Comparison of ENCODE assay signal across 20 cellular contexts in genomic region chr5:17067657-17068392, GRCh38.
DNase-seq lines count a peak whose midpoint lies in the region; ATAC-seq and TF ChIP-seq lines count a peak whose summit lies in the region.
"Had no signal": no experiment of that assay in that cellular context is flagged by ENCODE, and none has a peak within 500 bp of the region (broad histone marks: within the 10 kb centered on the region; RNA-seq: fewer than 3 reads in every experiment).

No MANE protein-coding gene starts in this region.

- H3K27me3 Mint-ChIP-seq in GM23338 (ENCODE audit: insufficient read depth, low read depth, poor library complexity) (no peaks in the 10 kb centered on the region), endodermal cell (ENCODE audit: insufficient read depth) (no peaks in the 10 kb centered on the region), nephron (ENCODE audit: low read depth) (peaks cover 4% of the 10 kb centered on the region)
- H3K27me3 Mint-ChIP-seq: B cell had no signal

- H3K79me2 ChIP-seq in GM23338 (replicated peaks; ENCODE audit: insufficient read depth) (no peaks in the 10 kb centered on the region), PC-3 (ENCODE audit: low read length) (no peaks in the 10 kb centered on the region)

- DNase-seq in GM23338 (ENCODE audit: low spot score), result no peak
- DNase-seq in PC-3, result peak; percentile 90
- no peak for DNase-seq in endodermal cell
- no peak for DNase-seq in heart right ventricle
- no peak for DNase-seq in NCI-H1436 (lab: John Stamatoyannopoulos, UW)
- DNase-seq in superior temporal gyrus (ENCODE audit: extremely low spot score), result no peak
- DNase-seq: 8988T; CD8-positive, alpha-beta T cell; DMS 273 treated with DMSO at 0.1 percent for 48 hours; DMS53; DND-41; EL; GOT3; H7 had no signal

- H3K36me3 Mint-ChIP-seq in GM23338 (ENCODE audit: low read depth) (no peaks in the 10 kb centered on the region), endodermal cell (ENCODE audit: low read depth) (no peaks in the 10 kb centered on the region), nephron (ENCODE audit: low read depth) (no peaks in the 10 kb centered on the region)
- H3K36me3 Mint-ChIP-seq: CD8-positive, alpha-beta T cell had no signal

- no peaks in the 10 kb centered on the region for H3K36me3 ChIP-seq in GM23338 (ENCODE audit: insufficient read depth)
- H3K36me3 ChIP-seq in PC-3 (ENCODE audit: low read depth, low read length), result no peaks in the 10 kb centered on the region
- H3K36me3 ChIP-seq in endodermal cell (ENCODE audit: control insufficient read depth, insufficient read depth, low read length), result no peaks in the 10 kb centered on the region
- no peaks in the 10 kb centered on the region for H3K36me3 ChIP-seq in heart right ventricle
- H3K36me3 ChIP-seq: BLaER1 treated with 17β-estradiol and CSF1 and Interleukin-3, amounts not matched to agents 10 nM and 100 nM had no signal

- ATAC-seq in GM23338 (peak; percentile 53), PC-3 (peak; percentile 87), heart right ventricle (no peak), GM18520 (IDR thresholded peaks at IDR 0.05; ENCODE audit: unreplicated experiment) (no peak)
- ATAC-seq: CD8-positive, alpha-beta T cell; GM12878; HCT116 had no signal

- H4K20me1 ChIP-seq in GM23338 (replicated peaks; ENCODE audit: insufficient read depth) (no peaks in the 10 kb centered on the region), PC-3 (ENCODE audit: low read length) (no peaks in the 10 kb centered on the region)
- H4K20me1 ChIP-seq: BLaER1 treated with 17β-estradiol and CSF1 and Interleukin-3, amounts not matched to agents 10 nM and 100 nM had no signal

- CTCF ChIA-PET in PC-3 (lab: Charles Lee), result interaction anchor here (0.6 to 1.0 kb wide), 3 partner anchors 65 to 276 kb away, joined by 5 to 9 read pairs (median 7); no protein-coding TSS in a partner anchor

- H3K4me1 Mint-ChIP-seq in GM23338 (peaks cover 8% of the 10 kb centered on the region; the same call in 2 of the 3 replicates), endodermal cell (peaks cover 29% of the 10 kb centered on the region), nephron (peaks cover 48% of the 10 kb centered on the region)
- H3K4me1 Mint-ChIP-seq: B cell had no signal

- H3K4me2 ChIP-seq in GM23338, result no peak overlapping the region
- peak overlapping the region; percentile 12 for H3K4me2 ChIP-seq in PC-3 (ENCODE audit: low read length)
- H3K4me2 ChIP-seq: BLaER1 treated with 17β-estradiol and CSF1 and Interleukin-3, amounts not matched to agents 10 nM and 100 nM had no signal

- POLR2A ChIA-PET in PC-3 (lab: Charles Lee; ENCODE audit: unreplicated experiment), result interaction anchor here (0.6 kb wide), 2 partner anchors 23 to 86 kb away, joined by 17 to 33 read pairs; no protein-coding TSS in a partner anchor

- 0 out of 3 replicates have a peak, but pooled peaks cover 1% of the 10 kb centered on the region for H3K9me3 Mint-ChIP-seq in GM23338
- peaks cover 2% of the 10 kb centered on the region for H3K9me3 Mint-ChIP-seq in endodermal cell
- H3K9me3 Mint-ChIP-seq in nephron, result no peaks in the 10 kb centered on the region

- no peaks in the 10 kb centered on the region for H3F3A ChIP-seq in GM23338 (replicated peaks; ENCODE audit: low read depth)
- no peaks in the 10 kb centered on the region for H3F3A ChIP-seq in PC-3 (ENCODE audit: low read length, unreplicated experiment)

- H2AFZ ChIP-seq in GM23338, result no peak overlapping the region
- no peak overlapping the region for H2AFZ ChIP-seq in PC-3 (ENCODE audit: low read length)

- H3K4me1 ChIP-seq in GM23338 (ENCODE audit: insufficient read depth) (peaks cover 12% of the 10 kb centered on the region; the same call in 1 of the 2 replicates), PC-3 (ENCODE audit: insufficient read depth, low read length) (peaks cover 27% of the 10 kb centered on the region), endodermal cell (ENCODE audit: control insufficient read depth, insufficient read depth, low read length) (peaks cover 8% of the 10 kb centered on the region), heart right ventricle (peaks cover 0 to 26% (median 10%) of the 10 kb centered on the region in 9 donors)
- H3K4me1 ChIP-seq: BLaER1 treated with 17β-estradiol and CSF1 and Interleukin-3, amounts not matched to agents 10 nM and 100 nM had no signal

- H3K9me3 ChIP-seq in PC-3 (ENCODE audit: low read length) (no peaks in the 10 kb centered on the region), endodermal cell (ENCODE audit: control insufficient read depth, low read length) (no peaks in the 10 kb centered on the region), heart right ventricle (no peaks in the 10 kb centered on the region)

- H3K9ac ChIP-seq in PC-3 (ENCODE audit: low read length), result peak overlapping the region; percentile 10; the same call in 1 of the 2 replicates
- no peak overlapping the region for H3K9ac ChIP-seq in endodermal cell (ENCODE audit: extremely low read depth, low read length, poor library complexity, severe bottlenecking)
- H3K9ac ChIP-seq: BLaER1 treated with 17β-estradiol and CSF1 and Interleukin-3, amounts not matched to agents 10 nM and 100 nM had no signal

- H3K27ac ChIP-seq in GM23338 (ENCODE audit: low read depth) (no peak overlapping the region; the same call in 1 of the 2 replicates), PC-3 (ENCODE audit: low read length) (peak overlapping the region; percentile 50), endodermal cell (ENCODE audit: low read depth, low read length) (no peak overlapping the region), heart right ventricle (no peak overlapping the region)
- H3K27ac ChIP-seq: BLaER1 treated with 17β-estradiol and CSF1 and Interleukin-3, amounts not matched to agents 10 nM and 100 nM had no signal

- H3K9me2 ChIP-seq in GM23338 (ENCODE audit: insufficient read depth) (0 out of 2 replicates have a peak, but pooled peaks cover 3% of the 10 kb centered on the region), PC-3 (replicated peaks; ENCODE audit: low read length) (no peaks in the 10 kb centered on the region)

- H3K4me3 ChIP-seq in GM23338 (no peak overlapping the region), PC-3 (ENCODE audit: low read length) (no peak overlapping the region), endodermal cell (ENCODE audit: low read length) (peak overlapping the region; percentile 17), heart right ventricle (no peak overlapping the region)
- H3K4me3 ChIP-seq: BLaER1 treated with 17β-estradiol and CSF1 and Interleukin-3, amounts not matched to agents 10 nM and 100 nM; GM12878 had no signal

- TF ChIP-seq CTCF in GM23338 (conservative IDR thresholded peaks at IDR 0.05; ENCODE audit: low read depth in 2 of 2) (no peak), PC-3 (conservative IDR thresholded peaks at IDR 0.05; ENCODE audit: low read depth, low read length) (no peak), endodermal cell (conservative IDR thresholded peaks at IDR 0.05) (no peak), nephron (IDR thresholded peaks at IDR 0.05; ENCODE audit: unreplicated experiment in 3 of 3) (no peak), heart right ventricle (IDR thresholded peaks at IDR 0.05) (no peak)

- no peak overlapping the region for H3K4me3 Mint-ChIP-seq in GM23338
- no peak overlapping the region for H3K4me3 Mint-ChIP-seq in endodermal cell
- H3K4me3 Mint-ChIP-seq in nephron, result no peak overlapping the region
- H3K4me3 Mint-ChIP-seq: B cell; CD8-positive, alpha-beta T cell had no signal

- 90 to 93% methylated on average over 3 to 8 of the region's 8 CpGs for WGBS in endodermal cell (ENCODE audit: insufficient coverage in 1 of 2, insufficient read length in 1 of 2), 2 experiments
- WGBS in heart right ventricle, 2 donors, result 91 to 94% methylated on average over 8 of the region's 8 CpGs

- H3K27ac Mint-ChIP-seq in GM23338, result no peak overlapping the region
- peak overlapping the region; percentile 15 for H3K27ac Mint-ChIP-seq in endodermal cell
- H3K27ac Mint-ChIP-seq in nephron, result peak overlapping the region in 2 of 3 experiments; percentile 6 to 12
- H3K27ac Mint-ChIP-seq: B cell; CD8-positive, alpha-beta T cell had no signal

- H3K27me3 ChIP-seq in GM23338 (ENCODE audit: insufficient read depth) (no peaks in the 10 kb centered on the region), PC-3 (ENCODE audit: low read length) (no peaks in the 10 kb centered on the region), endodermal cell (ENCODE audit: control insufficient read depth, insufficient read depth, low read length, poor library complexity, severe bottlenecking) (no peaks in the 10 kb centered on the region), heart right ventricle (no peaks in the 10 kb centered on the region)
- H3K27me3 ChIP-seq: BLaER1 treated with 17β-estradiol and CSF1 and Interleukin-3, amounts not matched to agents 10 nM and 100 nM had no signal

- no TSS peak for BruUV-seq in PC-3 (replicated peaks; lab: Mats Ljungman, UMichigan)

- intact Hi-C loops in PC-3 (cut with micrococcal nuclease) (no loop called here), heart right ventricle (cut with DNase I) (no loop called here)

TF ChIP-seq in GM23338, 12 proteins besides CTCF, POLR2A, EP300 and RAD21 (continues in another document):
- TF ChIP-seq ETS1 (IDR thresholded peaks at IDR 0.05) (no peak), POLR2AphosphoS5 (IDR thresholded peaks at IDR 0.05; ENCODE audit: low read depth) (no peak), ZNF331 (CRISPR knock-in tag; IDR thresholded peaks at IDR 0.05; ENCODE audit: low read depth) (no peak), NANOG (IDR thresholded peaks at IDR 0.05; ENCODE audit: borderline replicate concordance) (no peak), STAT1 (IDR thresholded peaks at IDR 0.05; ENCODE audit: unreplicated experiment) (no peak), EZH2phosphoT487 (IDR thresholded peaks at IDR 0.05; ENCODE audit: unreplicated experiment) (no peak), JUNB (IDR thresholded peaks at IDR 0.05; ENCODE audit: unreplicated experiment) (no peak), EZH2 (IDR thresholded peaks at IDR 0.05; ENCODE audit: low read depth, unreplicated experiment) (no peak), CREB1 (CRISPR knock-in tag; IDR thresholded peaks at IDR 0.05; ENCODE audit: low read depth) (no peak)

Comparison
In these comparisons a context has a peak if more than half of its experiments do, and no peak if none do; other contexts are left out.
1. ATAC-seq: peak in GM23338 (single experiment) and PC-3 (single experiment); none in heart right ventricle (0 of 8) and GM18520 (single experiment).